In genomic region chr17:7405882-7406825, GRCh38 we compare ENCODE assay signal across 10 cellular contexts. TPM values are rescaled to one million over a fixed set of nuclear protein-coding genes. Genes with fewer than 3 reads are reported as not detected.
DNase-seq lines count a peak whose midpoint lies in the region; ATAC-seq and TF ChIP-seq lines count a peak whose summit lies in the region.
"Had no signal": no experiment of that assay in that cellular context is flagged by ENCODE, and none has a peak within 500 bp of the region (broad histone marks: within the 10 kb centered on the region; RNA-seq: fewer than 3 reads in every experiment).

No MANE protein-coding gene starts in this region.

- POLR2A ChIA-PET in activated CD8-positive, alpha-beta T cell treated with anti-CD3 and anti-CD28 coated beads for 36 hours (lab: Charles Lee) = interaction anchor here (0.8 to 1.8 kb wide), 7 partner anchors 8 to 93 kb away, joined by 3 to 5 read pairs (median 4); no protein-coding TSS in a partner anchor

- peaks cover 20% of the 10 kb centered on the region for H3K36me3 ChIP-seq in iPS DF 6.9 (ENCODE audit: control insufficient read depth, insufficient read depth, low read length)

- H3K4me1 ChIP-seq in iPS DF 6.9 (ENCODE audit: control insufficient read depth, insufficient read depth, low read length) = peaks cover 2% of the 10 kb centered on the region

- ATAC-seq in activated CD8-positive, alpha-beta T cell treated with anti-CD3 and anti-CD28 coated beads for 36 hours = no peak
- ATAC-seq in stimulated activated naive CD8-positive, alpha-beta T cell treated with anti-CD3 and anti-CD28 coated beads, Interleukin-15, amount 100 ng/mL, for 72 hours = no peak

- no peaks in the 10 kb centered on the region for H3K27me3 ChIP-seq in iPS DF 6.9 (ENCODE audit: control insufficient read depth, insufficient read depth, low read length)

- no peak for TF ChIP-seq CTCF in activated CD8-positive, alpha-beta T cell treated with anti-CD3 and anti-CD28 coated beads for 36 hours (IDR thresholded peaks at IDR 0.05)

- H3K27ac ChIP-seq in iPS DF 6.9 (ENCODE audit: low read length) = no peak overlapping the region

- no CpG with 5 or more reads among the region's 16 CpGs for WGBS in iPS DF 6.9 (ENCODE audit: insufficient coverage, insufficient read length)

- H3K4me3 Mint-ChIP-seq in T-helper 2 cell treated with Interferon-gamma antibody and Interleukin-4, amounts not matched to agents 5 μg/mL and 100 μg/mL, for 36 hours = peak overlapping the region; percentile 68
- peak overlapping the region; percentile 57 for H3K4me3 Mint-ChIP-seq in activated CD8-positive, alpha-beta T cell treated with anti-CD3 and anti-CD28 coated beads for 36 hours
- peak overlapping the region; percentile 68 to 78 for H3K4me3 Mint-ChIP-seq in stimulated activated naive CD8-positive, alpha-beta T cell treated with anti-CD3 and anti-CD28 coated beads, Interleukin-15, amount 100 ng/mL, for 72 hours

- no peak for DNase-seq in T-helper 2 cell treated with Interferon-gamma antibody and Interleukin-4, amounts not matched to agents 5 μg/mL and 100 μg/mL, for 36 hours (ENCODE audit: low spot score)
- DNase-seq in T-helper 2 cell (no peak), iPS DF 6.9 (ENCODE audit: low read depth, low spot score) (no peak), iPS-NIHi7 (ENCODE audit: extremely low spot score) (no peak), foreskin melanocyte (no peak), NCI-H226 (no peak)
- no peak for DNase-seq in activated CD8-positive, alpha-beta T cell treated with anti-CD3 and anti-CD28 coated beads for 36 hours
- DNase-seq in stimulated activated naive CD8-positive, alpha-beta T cell treated with anti-CD3 and anti-CD28 coated beads, Interleukin-15, amount 100 ng/mL, for 72 hours = no peak
- DNase-seq: DMS 273 treated with DMSO at 0.1 percent for 48 hours, kidney glomerular epithelial cell had no signal

- intact Hi-C loops in activated CD8-positive, alpha-beta T cell treated with anti-CD3 and anti-CD28 coated beads for 36 hours (cut with micrococcal nuclease) = no loop called here

- CTCF ChIA-PET in activated CD8-positive, alpha-beta T cell treated with anti-CD3 and anti-CD28 coated beads for 36 hours (lab: Charles Lee) = interaction anchor here (0.7 to 1.7 kb wide), 2 partner anchors 31 to 155 kb away, joined by 3 to 8 read pairs; no protein-coding TSS in a partner anchor

- H3K27me3 Mint-ChIP-seq in T-helper 2 cell treated with Interferon-gamma antibody and Interleukin-4, amounts not matched to agents 5 μg/mL and 100 μg/mL, for 36 hours (ENCODE audit: low read depth) = peaks cover 27% of the 10 kb centered on the region
- peaks cover 2% of the 10 kb centered on the region for H3K27me3 Mint-ChIP-seq in activated CD8-positive, alpha-beta T cell treated with anti-CD3 and anti-CD28 coated beads for 36 hours
- peaks cover 10% of the 10 kb centered on the region for H3K27me3 Mint-ChIP-seq in stimulated activated naive CD8-positive, alpha-beta T cell treated with anti-CD3 and anti-CD28 coated beads, Interleukin-15, amount 100 ng/mL, for 72 hours

- no peaks in the 10 kb centered on the region for H3K9me3 ChIP-seq in iPS DF 6.9 (ENCODE audit: control insufficient read depth, insufficient read depth, low read length)

- H3K4me1 Mint-ChIP-seq in T-helper 2 cell treated with Interferon-gamma antibody and Interleukin-4, amounts not matched to agents 5 μg/mL and 100 μg/mL, for 36 hours (ENCODE audit: low read depth) = peaks cover 10% of the 10 kb centered on the region
- peaks cover 14% of the 10 kb centered on the region for H3K4me1 Mint-ChIP-seq in activated CD8-positive, alpha-beta T cell treated with anti-CD3 and anti-CD28 coated beads for 36 hours (ENCODE audit: low read depth)
- peaks cover 33% of the 10 kb centered on the region for H3K4me1 Mint-ChIP-seq in stimulated activated naive CD8-positive, alpha-beta T cell treated with anti-CD3 and anti-CD28 coated beads, Interleukin-15, amount 100 ng/mL, for 72 hours

- H3K27ac Mint-ChIP-seq in T-helper 2 cell treated with Interferon-gamma antibody and Interleukin-4, amounts not matched to agents 5 μg/mL and 100 μg/mL, for 36 hours = peak overlapping the region; percentile 49
- H3K27ac Mint-ChIP-seq in activated CD8-positive, alpha-beta T cell treated with anti-CD3 and anti-CD28 coated beads for 36 hours = peak overlapping the region; percentile 57
- H3K27ac Mint-ChIP-seq in stimulated activated naive CD8-positive, alpha-beta T cell treated with anti-CD3 and anti-CD28 coated beads, Interleukin-15, amount 100 ng/mL, for 72 hours = peak overlapping the region in 1 of 2 donors; percentile 70

- H3K4me3 ChIP-seq in iPS DF 6.9 (ENCODE audit: low read length) = peak overlapping the region; percentile 72; the same call in 1 of the 2 replicates

- no peaks in the 10 kb centered on the region for H3K9me3 Mint-ChIP-seq in T-helper 2 cell treated with Interferon-gamma antibody and Interleukin-4, amounts not matched to agents 5 μg/mL and 100 μg/mL, for 36 hours
- H3K9me3 Mint-ChIP-seq in activated CD8-positive, alpha-beta T cell treated with anti-CD3 and anti-CD28 coated beads for 36 hours = no peaks in the 10 kb centered on the region
- no peaks in the 10 kb centered on the region for H3K9me3 Mint-ChIP-seq in stimulated activated naive CD8-positive, alpha-beta T cell treated with anti-CD3 and anti-CD28 coated beads, Interleukin-15, amount 100 ng/mL, for 72 hours

- H3K36me3 Mint-ChIP-seq in T-helper 2 cell treated with Interferon-gamma antibody and Interleukin-4, amounts not matched to agents 5 μg/mL and 100 μg/mL, for 36 hours (ENCODE audit: low read depth) = peaks cover 4% of the 10 kb centered on the region
- H3K36me3 Mint-ChIP-seq in activated CD8-positive, alpha-beta T cell treated with anti-CD3 and anti-CD28 coated beads for 36 hours (ENCODE audit: low read depth) = no peaks in the 10 kb centered on the region

RNA-seq across cellular contexts. Expression of gene NLGN2, which starts 1.5 kb away (rescaled TPM):
- 10 to 100 TPM in 1 of 2 experiments, 1 to 10 TPM in 1; 9.4 to 10.9 TPM for total RNA-seq in activated CD8-positive, alpha-beta T cell treated with anti-CD3 and anti-CD28 coated beads for 36 hours

RNA-seq across cellular contexts. Expression of gene TMEM256, which starts 2.3 kb away (rescaled TPM):
- 10 to 100 TPM; 55.8 to 60.6 TPM for total RNA-seq in activated CD8-positive, alpha-beta T cell treated with anti-CD3 and anti-CD28 coated beads for 36 hours

RNA-seq across cellular contexts. Expression of gene PLSCR3, which starts 11.8 kb away (rescaled TPM):
- 10 to 100 TPM; 62.6 to 71.1 TPM for total RNA-seq in activated CD8-positive, alpha-beta T cell treated with anti-CD3 and anti-CD28 coated beads for 36 hours

RNA-seq across cellular contexts. Expression of gene SPEM1, which starts 14.0 kb away (rescaled TPM):
- total RNA-seq in activated CD8-positive, alpha-beta T cell treated with anti-CD3 and anti-CD28 coated beads for 36 hours = under 1 TPM in 1 of 2 experiments, not detected in 1; 0.36 TPM

RNA-seq across cellular contexts. Expression of gene SPEM2, which starts 19.3 kb away (rescaled TPM):
- not detected for total RNA-seq in activated CD8-positive, alpha-beta T cell treated with anti-CD3 and anti-CD28 coated beads for 36 hours
